Comparison of ENCODE assay signal across 11 cellular contexts in the genomic region with DNA sequence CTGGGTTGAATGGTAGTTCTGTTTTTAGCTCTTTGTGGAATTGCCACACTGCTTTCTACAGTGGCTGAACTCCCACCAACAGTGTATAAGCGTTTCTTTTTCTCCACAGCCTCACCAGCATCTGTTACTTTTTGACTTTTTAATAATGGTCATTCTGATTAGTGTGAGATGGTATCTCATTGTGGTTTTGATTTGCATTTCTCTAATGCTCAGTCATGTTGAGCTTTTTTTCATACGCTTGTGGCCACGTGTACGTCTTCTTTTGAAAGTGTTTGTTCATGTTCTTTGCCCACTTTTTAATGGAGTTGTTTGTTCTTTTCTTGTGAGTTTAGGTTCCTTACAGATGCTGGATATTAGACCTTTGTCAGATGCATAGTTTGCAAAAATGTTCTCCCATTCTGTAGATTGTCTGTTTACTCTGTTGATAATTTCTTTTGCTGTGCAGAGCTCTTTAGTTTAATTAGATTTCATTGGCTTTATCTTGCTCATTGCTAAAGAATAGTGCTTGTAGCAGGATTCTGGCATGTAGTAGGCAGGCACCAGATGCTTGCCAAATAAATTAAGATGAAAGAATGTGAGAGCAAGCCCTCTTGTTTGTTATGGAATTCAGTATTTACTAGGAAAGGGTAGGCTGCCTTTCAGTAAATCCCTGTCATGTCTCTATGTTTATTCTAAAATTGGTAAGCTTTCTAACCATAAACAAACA.
"Had no signal": no experiment of that assay in that cellular context is flagged by ENCODE, and none has a peak within 500 bp of the region (broad histone marks: within the 10 kb centered on the region; RNA-seq: fewer than 3 reads in every experiment).

No MANE protein-coding gene starts in this region.

- ATAC-seq: left lung, T-helper 17 cell had no signal

- H3K4me1 ChIP-seq: left lung, thyroid gland had no signal

- H3K36me3 ChIP-seq: cardiac muscle cell, left lung, thyroid gland had no signal

- H3K27me3 ChIP-seq: cardiac muscle cell, left lung, thyroid gland had no signal

- H3K9me3 ChIP-seq: left lung, thyroid gland had no signal

- DNase-seq: activated naive CD4-positive, alpha-beta T cell treated with anti-CD3 and anti-CD28 coated beads, Interleukin-2, amount 50 U/mL, for 16 hours; amygdala; effector memory CD4-positive, alpha-beta T cell; glutamatergic neuron; islet precursor cell; left lung; small intestine; T-helper 17 cell; thyroid gland had no signal

- H3K27ac ChIP-seq: cardiac muscle cell, left lung, thyroid gland had no signal

- H3K4me3 ChIP-seq: cardiac muscle cell, coronary artery, left lung, thyroid gland had no signal
